Comparison of ENCODE assay signal across 7 cellular contexts in genomic region chr12:31403099-31403607, GRCh38.
DNase-seq lines count a peak whose midpoint lies in the region; ATAC-seq, FAIRE-seq and TF ChIP-seq lines count a peak whose summit lies in the region.
"Not testable (repeated sequence)": the region's sequence is repeated elsewhere in the genome, so short reads cannot be mapped to it uniquely, and the experiment has no call there.

No MANE protein-coding gene starts in this region.

- H3K27me3 ChIP-seq in SJSA1 (replicated peaks); osteoblast (ENCODE audit: insufficient read depth, low read length): not testable (repeated sequence)

- H3K79me2 ChIP-seq in osteoblast (ENCODE audit: insufficient read depth, low read length), result not testable (repeated sequence)

- H3K27ac ChIP-seq in SJSA1; osteoblast (ENCODE audit: low read depth, low read length): not testable (repeated sequence)

- not testable (repeated sequence) for H3K4me1 ChIP-seq in SJSA1 (replicated peaks); osteoblast (ENCODE audit: insufficient read depth, low read length)

- H2AFZ ChIP-seq in osteoblast (ENCODE audit: low read length), result not testable (repeated sequence)

- not testable (repeated sequence) for H3K4me3 ChIP-seq in SJSA1; osteoblast (ENCODE audit: insufficient read depth, low read length)

- not testable (repeated sequence) for H3K9me3 ChIP-seq in SJSA1 (replicated peaks); osteoblast (ENCODE audit: low read depth, low read length)

- not testable (repeated sequence) for H3K27me3 Mint-ChIP-seq in activated naive CD4-positive, alpha-beta T cell treated with anti-CD3 and anti-CD28 coated beads for 36 hours (ENCODE audit: low read depth)

- FAIRE-seq in frontal cortex (lab: Jason Lieb, UNC), result peak; percentile 65

- intact Hi-C loops in activated naive CD4-positive, alpha-beta T cell treated with anti-CD3 and anti-CD28 coated beads for 36 hours (cut with micrococcal nuclease), result loop anchor here (1.0 to 5.0 kb wide), 2 partner anchors 233 to 909 kb away; no protein-coding TSS in a partner anchor

- CTCF ChIA-PET in activated naive CD4-positive, alpha-beta T cell treated with anti-CD3 and anti-CD28 coated beads for 36 hours (lab: Charles Lee), result interaction anchor here (0.6 to 4.3 kb wide), 24 partner anchors 11 to 558 kb away, joined by 3 to 46 read pairs (median 4); no protein-coding TSS in a partner anchor

- not testable (repeated sequence) for H3K4me1 Mint-ChIP-seq in activated naive CD4-positive, alpha-beta T cell treated with anti-CD3 and anti-CD28 coated beads for 36 hours (ENCODE audit: low read depth)

- H3K27ac Mint-ChIP-seq in activated naive CD4-positive, alpha-beta T cell treated with anti-CD3 and anti-CD28 coated beads for 36 hours, result not testable (repeated sequence)

- DNase-seq in NCI-H1092 treated with DMSO at 0.1 percent for 48 hours (lab: John Stamatoyannopoulos, UW) (peak; percentile 69), SJSA1 (ENCODE audit: low read depth in 1 of 2, low spot score in 2 of 2) (peak; percentile 79 to 93), frontal cortex (ENCODE audit: low spot score in 2 of 2) (peak; percentile 45 to 67), osteoblast (ENCODE audit: insufficient read length, low spot score, missing footprints) (peak; percentile 88)
- peak; percentile 69 for DNase-seq in activated naive CD4-positive, alpha-beta T cell treated with anti-CD3 and anti-CD28 coated beads for 36 hours

- ATAC-seq in GM18498 (IDR thresholded peaks at IDR 0.05; ENCODE audit: unreplicated experiment) (peak; percentile 79), HG02763 (IDR thresholded peaks at IDR 0.05; ENCODE audit: unreplicated experiment) (peak; percentile 78)

- not testable (repeated sequence) for H3K4me3 Mint-ChIP-seq in activated naive CD4-positive, alpha-beta T cell treated with anti-CD3 and anti-CD28 coated beads for 36 hours

- not testable (repeated sequence) for H3K9me3 Mint-ChIP-seq in activated naive CD4-positive, alpha-beta T cell treated with anti-CD3 and anti-CD28 coated beads for 36 hours

- not testable (repeated sequence) for H3K36me3 Mint-ChIP-seq in activated naive CD4-positive, alpha-beta T cell treated with anti-CD3 and anti-CD28 coated beads for 36 hours (ENCODE audit: low read depth)

- H4K20me1 ChIP-seq in osteoblast (ENCODE audit: insufficient read depth, low read length), result not testable (repeated sequence)

- peak; percentile 91 for TF ChIP-seq CTCF in osteoblast (IDR thresholded peaks at IDR 0.05; ENCODE audit: extremely low read depth, low read depth, low read length)

- H3K4me2 ChIP-seq in osteoblast (ENCODE audit: insufficient read depth, low read length), result peak overlapping the region; percentile 19

- not testable (repeated sequence) for H3K36me3 ChIP-seq in SJSA1; osteoblast (ENCODE audit: insufficient read depth, low read length)
